In genomic region chr19:41880329-41880708, GRCh38 we compare ENCODE assay signal across 1 cellular context.
TF ChIP-seq lines count a peak whose summit lies in the region.

No MANE protein-coding gene starts in this region.

TF ChIP-seq in GM12878, 131 proteins besides CTCF, POLR2A, EP300 and RAD21:
- peak in 1 of 2 experiments; percentile 68; a peak in 2 of 4 replicates for TF ChIP-seq ETV6 (conservative IDR thresholded peaks at IDR 0.05 in 1 of 2, IDR thresholded peaks at IDR 0.05 in 1 of 2; ENCODE audit: borderline replicate concordance in 1 of 2, low read depth in 1 of 2)
- TF ChIP-seq IRF4 (IDR thresholded peaks at IDR 0.05; ENCODE audit: low read depth, low read length), result no peak
- TF ChIP-seq HSF1 (IDR thresholded peaks at IDR 0.05; ENCODE audit: low read depth, low read length), result no peak
- no peak for TF ChIP-seq SREBF2 (IDR thresholded peaks at IDR 0.05; ENCODE audit: low read length)
- TF ChIP-seq HDGF (IDR thresholded peaks at IDR 0.05), result 0 out of 2 replicates have a peak, but pooled peaks have one; percentile 27
- no peak for TF ChIP-seq ATF7 (IDR thresholded peaks at IDR 0.05; ENCODE audit: low read depth)
- no peak for TF ChIP-seq BRCA1 (IDR thresholded peaks at IDR 0.05; ENCODE audit: low read depth, low read length)
- no peak for TF ChIP-seq NBN (IDR thresholded peaks at IDR 0.05)
- no peak for TF ChIP-seq POU2F2 (IDR thresholded peaks at IDR 0.05; ENCODE audit: borderline replicate concordance, low read depth, low read length)
- no peak for TF ChIP-seq RCOR1 (conservative IDR thresholded peaks at IDR 0.05; ENCODE audit: low read depth, low read length)
TF ChIP-seq in GM12878: peak in this region for 2.
